In genomic region chr7:83655951-83656556, GRCh38 we compare ENCODE assay signal across 8 cellular contexts. TPM values are rescaled to one million over a fixed set of nuclear protein-coding genes. Genes with fewer than 3 reads are reported as not detected.
DNase-seq lines count a peak whose midpoint lies in the region; ATAC-seq and TF ChIP-seq lines count a peak whose summit lies in the region.

No MANE protein-coding gene starts in this region.

- H3K4me1 Mint-ChIP-seq in chondrocyte (ENCODE audit: low read depth), result no peaks in the 10 kb centered on the region

- no peaks in the 10 kb centered on the region for H3K36me3 Mint-ChIP-seq in chondrocyte (ENCODE audit: low read depth)

- WGBS in lower leg skin, 2 donors, result 13 to 22% methylated on average over 2 of the region's 2 CpGs

- no peak for TF ChIP-seq POLR2A in GM18505 (IDR thresholded peaks at IDR 0.05; ENCODE audit: borderline replicate concordance, extremely low read depth, insufficient read depth, insufficient read length)
- no peak for TF ChIP-seq POLR2A in lower leg skin (IDR thresholded peaks at IDR 0.05)

- no peak overlapping the region for H3K27ac Mint-ChIP-seq in chondrocyte (ENCODE audit: unreplicated experiment)

- no peak overlapping the region for H3K4me3 Mint-ChIP-seq in chondrocyte (ENCODE audit: unreplicated experiment)

- peaks cover 3% of the 10 kb centered on the region for H3K9me3 Mint-ChIP-seq in chondrocyte (ENCODE audit: low read depth)

- peak; percentile 89 for ATAC-seq in GM18505 (IDR thresholded peaks at IDR 0.05; ENCODE audit: unreplicated experiment)
- peak; percentile 85 for ATAC-seq in HG03097 (IDR thresholded peaks at IDR 0.05; ENCODE audit: low FRiP score, unreplicated experiment)
- no peak for ATAC-seq in omental fat pad (ENCODE audit: low FRiP score)

- peaks cover 1% of the 10 kb centered on the region for H3K27me3 Mint-ChIP-seq in chondrocyte (ENCODE audit: low read depth)

- DNase-seq in AG08396 (ENCODE audit: low spot score), result peak; percentile 36
- peak; percentile 43 for DNase-seq in NCI-H345 (lab: John Stamatoyannopoulos, UW)
- DNase-seq in chondrocyte (ENCODE audit: low spot score), result no peak
- DNase-seq in mucosa of gallbladder (ENCODE audit: low spot score), result peak; percentile 33
- no peak for DNase-seq in omental fat pad (ENCODE audit: low spot score)
- DNase-seq in lower leg skin (ENCODE audit: low spot score in 2 of 2), result no peak

- TF ChIP-seq CTCF in chondrocyte (IDR thresholded peaks at IDR 0.05) (peak; percentile 97), omental fat pad (IDR thresholded peaks at IDR 0.05) (no peak), lower leg skin (IDR thresholded peaks at IDR 0.05) (no peak)

- intact Hi-C loops in lower leg skin (cut with DNase I; ENCODE audit: low total_unique reads), result loop anchor here (5.0 kb wide), 1 partner anchor 249 kb away; no protein-coding TSS in a partner anchor

- no peak overlapping the region for H3K4me3 ChIP-seq in lower leg skin (ENCODE audit: low read depth, poor library complexity, severe bottlenecking)

RNA-seq across cellular contexts. Expression of gene SEMA3E, which starts 7.1 kb away (rescaled TPM):
- total RNA-seq in chondrocyte (3.7 to 10.1 TPM (median 5.1 TPM) in 3 replicates), mucosa of gallbladder (19.8 TPM), omental fat pad (1 to 10 TPM; 1.2 to 6.3 (median 1.4) TPM), lower leg skin (1 to 10 TPM in 3 of 4 donors, under 1 TPM in 1; 0.65 to 4.0 (median 2.1) TPM)

Comparison
In these comparisons a context has a peak if more than half of its experiments do, and no peak if none do; other contexts are left out.
1. DNase-seq: peak in AG08396 (single experiment), NCI-H345 (single experiment) and mucosa of gallbladder (single experiment); none in chondrocyte (single experiment), omental fat pad (single experiment) and lower leg skin (0 of 2).